37 cellular contexts compared by ENCODE assay signal in the genomic region with DNA sequence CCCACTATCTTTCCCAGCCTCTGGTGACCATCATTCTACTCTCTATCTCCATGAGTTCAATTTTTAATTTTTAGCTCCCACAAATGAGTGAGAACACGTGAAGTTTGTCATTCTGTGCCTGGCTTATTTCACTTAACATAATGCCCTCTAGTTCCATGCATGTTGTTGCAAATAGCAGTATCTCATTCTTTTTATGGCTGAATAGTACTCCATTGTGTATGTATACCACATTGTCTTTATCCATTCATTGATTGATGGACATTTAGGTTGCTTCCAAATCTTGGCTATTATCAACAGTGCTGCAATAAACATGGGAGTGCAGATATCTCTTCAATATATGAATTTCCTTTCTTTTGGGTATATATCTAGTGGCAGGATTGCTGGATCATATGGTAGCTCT.
"Had no signal": no experiment of that assay in that cellular context is flagged by ENCODE, and none has a peak within 500 bp of the region (broad histone marks: within the 10 kb centered on the region; RNA-seq: fewer than 3 reads in every experiment).

No MANE protein-coding gene starts in this region.

- H3K27ac ChIP-seq: adrenal gland, cardiac muscle cell, VCaP had no signal

- H3K4me1 ChIP-seq: adrenal gland had no signal

- H3K27ac Mint-ChIP-seq: activated B cell treated with CpG ODN at 0.5 μM for 24 hours; activated CD4-positive, alpha-beta memory T cell treated with anti-CD3 and anti-CD28 coated beads for 36 hours; activated CD4-positive, alpha-beta T cell treated with anti-CD3 and anti-CD28 coated beads, Interleukin-2, amount 10 ng/mL, durations not matched to agents 24 days and 14 days; activated CD8-positive, alpha-beta T cell treated with anti-CD3 and anti-CD28 coated beads for 36 hours; activated naive CD4-positive, alpha-beta T cell treated with anti-CD3 and anti-CD28 coated beads, Interleukin-2, amount 50 U/mL, for 72 hours; activated naive CD8-positive, alpha-beta T cell treated with anti-CD3 and anti-CD28 coated beads for 36 hours; activated T-cell treated with anti-CD3 and anti-CD28 coated beads, Interleukin-2, amount 50 U/mL, for 72 hours; activated T-helper 1 cell treated with anti-CD3 and anti-CD28 coated beads, Interleukin-12 subunit alpha, Interleukin-12 subunit beta, Interleukin-2, Interleukin-4 antibody, amounts not matched to agents 30 ng/mL and 10 ng/mL and 1 ng/mL, durations not matched to agents 14 hours and 24 hours and 36 hours; activated T-helper 17 cell treated with anti-CD3 and anti-CD28 coated beads, Interleukin-2, amount 50 U/mL, for 72 hours; brain; T-helper 1 cell treated with Interleukin-12 subunit alpha and Interleukin-12 subunit beta and Interleukin-4 antibody, amounts not matched to agents 30 μg/mL and 1 μg/mL, for 36 hours; T-helper 2 cell treated with Interferon-gamma antibody and Interleukin-4, amounts not matched to agents 5 μg/mL and 100 μg/mL, for 36 hours had no signal

- H3K27me3 Mint-ChIP-seq: activated B cell treated with CpG ODN at 0.5 μM for 24 hours; activated CD4-positive, alpha-beta memory T cell treated with anti-CD3 and anti-CD28 coated beads for 36 hours; activated CD4-positive, alpha-beta T cell treated with anti-CD3 and anti-CD28 coated beads, Interleukin-2, amount 10 ng/mL, durations not matched to agents 24 days and 14 days; activated CD8-positive, alpha-beta T cell treated with anti-CD3 and anti-CD28 coated beads for 36 hours; activated naive CD8-positive, alpha-beta T cell treated with anti-CD3 and anti-CD28 coated beads for 36 hours; activated T-helper 17 cell treated with anti-CD3 and anti-CD28 coated beads, Interleukin-2, amount 50 U/mL, for 72 hours; brain; central memory CD8-positive, alpha-beta T cell had no signal

- H3K4me3 Mint-ChIP-seq: activated B cell treated with CpG ODN at 0.5 μM for 24 hours; activated CD4-positive, alpha-beta memory T cell treated with anti-CD3 and anti-CD28 coated beads for 36 hours; activated CD4-positive, alpha-beta T cell treated with anti-CD3 and anti-CD28 coated beads, Interleukin-2, amount 10 ng/mL, durations not matched to agents 24 days and 14 days; activated CD8-positive, alpha-beta T cell treated with anti-CD3 and anti-CD28 coated beads for 36 hours; activated naive CD8-positive, alpha-beta T cell treated with anti-CD3 and anti-CD28 coated beads for 36 hours; activated T-cell treated with anti-CD3 and anti-CD28 coated beads, Interleukin-2, amount 50 U/mL, for 4 hours; activated T-cell treated with anti-CD3 and anti-CD28 coated beads, Interleukin-2, amount 50 U/mL, for 72 hours; activated T-helper 1 cell treated with anti-CD3 and anti-CD28 coated beads, Interleukin-12 subunit alpha, Interleukin-12 subunit beta, Interleukin-2, Interleukin-4 antibody, amounts not matched to agents 30 ng/mL and 10 ng/mL and 1 ng/mL, durations not matched to agents 14 hours and 24 hours and 36 hours; activated T-helper 17 cell treated with anti-CD3 and anti-CD28 coated beads, Interleukin-2, amount 50 U/mL, for 72 hours; brain; central memory CD8-positive, alpha-beta T cell; T-helper 1 cell treated with Interleukin-12 subunit alpha and Interleukin-12 subunit beta and Interleukin-4 antibody, amounts not matched to agents 30 μg/mL and 1 μg/mL, for 36 hours; T-helper 2 cell treated with Interferon-gamma antibody and Interleukin-4, amounts not matched to agents 5 μg/mL and 100 μg/mL, for 36 hours had no signal

- H3K36me3 ChIP-seq: adrenal gland, cardiac muscle cell had no signal

- ATAC-seq: activated CD8-positive, alpha-beta T cell treated with anti-CD3 and anti-CD28 coated beads for 36 hours; activated naive CD4-positive, alpha-beta T cell treated with anti-CD3 and anti-CD28 coated beads, Interleukin-2, amount 50 U/mL, for 72 hours; activated T-cell treated with anti-CD3 and anti-CD28 coated beads, Interleukin-2, amount 50 U/mL, for 4 hours; activated T-cell treated with anti-CD3 and anti-CD28 coated beads, Interleukin-2, amount 50 U/mL, for 72 hours; activated T-helper 17 cell treated with anti-CD3 and anti-CD28 coated beads, Interleukin-2, amount 50 U/mL, for 72 hours had no signal

- H3K27me3 ChIP-seq: adrenal gland, cardiac muscle cell had no signal

- FAIRE-seq: bronchial epithelial cell, TTC549 had no signal

- H3K4me1 Mint-ChIP-seq: activated CD4-positive, alpha-beta T cell treated with anti-CD3 and anti-CD28 coated beads, Interleukin-2, amount 10 ng/mL, durations not matched to agents 24 days and 14 days; activated naive CD8-positive, alpha-beta T cell treated with anti-CD3 and anti-CD28 coated beads for 36 hours; activated T-helper 17 cell treated with anti-CD3 and anti-CD28 coated beads, Interleukin-2, amount 50 U/mL, for 72 hours; brain; central memory CD8-positive, alpha-beta T cell had no signal

- H3K4me3 ChIP-seq: adrenal gland, cardiac muscle cell had no signal

- DNase-seq: activated B cell treated with CpG ODN at 0.5 μM for 24 hours; activated CD4-positive, alpha-beta memory T cell treated with anti-CD3 and anti-CD28 coated beads for 36 hours; activated CD4-positive, alpha-beta T cell treated with anti-CD3 and anti-CD28 coated beads for 4 hours; activated CD4-positive, alpha-beta T cell treated with anti-CD3 and anti-CD28 coated beads, Interleukin-2, amount 10 ng/mL, durations not matched to agents 24 days and 14 days; activated CD4-positive, alpha-beta T cell treated with anti-CD3 and anti-CD28 coated beads, Interleukin-2, amount 50 U/mL, for 1 hour; activated CD4-positive, alpha-beta T cell treated with anti-CD3 and anti-CD28 coated beads, Interleukin-2, amount 50 U/mL, for 4 hours; activated CD4-positive, CD25-positive, alpha-beta regulatory T cell treated with anti-CD3 and anti-CD28 coated beads, Interleukin-2, amount 50 U/mL, for 72 hours; activated CD8-positive, alpha-beta memory T cell treated with anti-CD3 and anti-CD28 coated beads, Interleukin-2, amount 50 U/mL, for 4 hours; activated CD8-positive, alpha-beta T cell treated with anti-CD3 and anti-CD28 coated beads for 36 hours; activated effector memory CD4-positive, alpha-beta T cell treated with anti-CD3 and anti-CD28 coated beads, Interleukin-2, amount 50 U/mL, for 16 hours; activated gamma-delta T cell treated with Interleukin-2 at 50 U/mL for 16 hours; activated naive CD4-positive, alpha-beta T cell; activated naive CD4-positive, alpha-beta T cell treated with anti-CD3 and anti-CD28 coated beads, Interleukin-2, amount 50 U/mL, for 16 hours; activated naive CD8-positive, alpha-beta T cell treated with anti-CD3 and anti-CD28 coated beads for 36 hours; activated T-cell treated with anti-CD3 and anti-CD28 coated beads for 4 hours; activated T-cell treated with anti-CD3 and anti-CD28 coated beads, Interleukin-2, amount 50 U/mL, for 1 hour; activated T-cell treated with anti-CD3 and anti-CD28 coated beads, Interleukin-2, amount 50 U/mL, for 4 hours; activated T-cell treated with anti-CD3 and anti-CD28 coated beads, Interleukin-2, amount 50 U/mL, for 72 hours; adrenal gland; amniotic stem cell; aorta; caudate nucleus; cerebellar nuclear complex; T-helper 1 cell; T-helper 2 cell; T-helper 9 cell had no signal
